9 cellular contexts compared by ENCODE assay signal in the genomic region with DNA sequence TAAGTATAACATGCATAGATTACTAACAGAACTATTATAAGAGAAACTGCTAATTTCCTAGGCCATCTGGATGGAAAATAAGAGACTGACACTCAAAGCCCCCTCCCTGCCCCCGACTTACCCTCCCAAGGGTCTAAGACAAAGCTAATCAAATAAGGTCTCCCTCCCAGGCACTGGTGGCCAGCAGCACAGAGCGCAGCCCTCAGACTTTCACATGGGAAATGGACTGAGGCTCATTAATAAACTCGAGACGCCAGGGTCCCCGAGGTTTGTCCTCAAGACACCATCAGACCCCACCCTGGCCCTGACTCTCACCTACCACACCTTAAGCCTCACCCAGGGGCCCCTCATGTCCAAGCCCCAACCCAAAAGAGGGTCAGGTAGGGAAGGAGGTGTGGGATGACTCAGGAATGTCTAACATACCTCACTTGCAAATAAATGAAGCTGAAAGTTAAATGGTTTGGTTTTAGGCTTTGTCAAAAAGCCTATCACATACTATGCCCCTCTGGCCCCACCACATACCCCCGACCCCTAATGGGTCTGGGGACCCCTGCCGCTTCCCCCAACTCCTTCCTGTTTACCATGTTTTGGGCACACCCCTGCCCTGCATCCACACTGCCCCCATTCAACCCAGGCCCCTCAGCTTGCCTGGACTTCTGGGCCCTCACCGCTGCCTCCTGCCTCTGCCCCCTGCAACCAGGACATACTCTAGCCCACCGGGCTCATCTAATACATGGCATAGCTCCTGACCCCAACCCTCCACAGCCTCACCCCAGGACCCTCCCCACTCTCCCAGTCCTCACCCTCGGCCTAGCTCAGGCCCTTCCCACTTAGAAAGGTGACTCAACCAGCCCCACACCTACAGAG. TPM values are rescaled to one million over a fixed set of nuclear protein-coding genes. Genes with fewer than 3 reads are reported as not detected.
DNase-seq lines count a peak whose midpoint lies in the region; ATAC-seq and TF ChIP-seq lines count a peak whose summit lies in the region.
"Had no signal": no experiment of that assay in that cellular context is flagged by ENCODE, and none has a peak within 500 bp of the region (broad histone marks: within the 10 kb centered on the region; RNA-seq: fewer than 3 reads in every experiment).

No MANE protein-coding gene starts in this region.

- H3K27me3 Mint-ChIP-seq in activated CD4-positive, alpha-beta T cell treated with anti-CD3 and anti-CD28 coated beads, Interleukin-2, amount 10 ng/mL, durations not matched to agents 24 days and 14 days = no peaks in the 10 kb centered on the region
- no peaks in the 10 kb centered on the region for H3K27me3 Mint-ChIP-seq in stimulated activated memory B cell treated with anti-CD40 and anti-IgM and Interleukin-4, amounts not matched to agents 10 μg/mL and 1 μg/mL and 100 μg/mL, for 72 hours

- H3K9me3 ChIP-seq in tibial artery = no peaks in the 10 kb centered on the region

- H3K36me3 Mint-ChIP-seq in activated CD4-positive, alpha-beta T cell treated with anti-CD3 and anti-CD28 coated beads, Interleukin-2, amount 10 ng/mL, durations not matched to agents 24 days and 14 days (ENCODE audit: low read depth) = peaks cover 4% of the 10 kb centered on the region
- H3K36me3 Mint-ChIP-seq in stimulated activated memory B cell treated with anti-CD40 and anti-IgM and Interleukin-4, amounts not matched to agents 10 μg/mL and 1 μg/mL and 100 μg/mL, for 72 hours = peaks cover 15% of the 10 kb centered on the region

- intact Hi-C loops in activated CD4-positive, alpha-beta T cell treated with anti-CD3 and anti-CD28 coated beads, Interleukin-2, amount 10 ng/mL, durations not matched to agents 24 days and 14 days (cut with micrococcal nuclease) = no loop called here
- intact Hi-C loops in tibial artery (cut with DNase I; ENCODE audit: low total_unique reads) = no loop called here

- H3K27me3 ChIP-seq in tibial artery = no peaks in the 10 kb centered on the region

- TF ChIP-seq CTCF in VCaP (conservative IDR thresholded peaks at IDR 0.05) (no peak), GM13976 (IDR thresholded peaks at IDR 0.05; ENCODE audit: borderline replicate concordance, control extremely low read depth, extremely low read depth, insufficient read depth, missing control alignments) (no peak), tibial artery (IDR thresholded peaks at IDR 0.05) (no peak)

- no peak for ATAC-seq in stimulated activated memory B cell treated with anti-CD40 and anti-IgM and Interleukin-4, amounts not matched to agents 10 μg/mL and 1 μg/mL and 100 μg/mL, for 72 hours
- no peak for ATAC-seq in HG02938 (IDR thresholded peaks at IDR 0.05; ENCODE audit: unreplicated experiment)

- peak overlapping the region; percentile 76 for H3K27ac Mint-ChIP-seq in activated CD4-positive, alpha-beta T cell treated with anti-CD3 and anti-CD28 coated beads, Interleukin-2, amount 10 ng/mL, durations not matched to agents 24 days and 14 days
- H3K27ac Mint-ChIP-seq in stimulated activated memory B cell treated with anti-CD40 and anti-IgM and Interleukin-4, amounts not matched to agents 10 μg/mL and 1 μg/mL and 100 μg/mL, for 72 hours = peak overlapping the region; percentile 95

- H3K4me1 Mint-ChIP-seq in activated CD4-positive, alpha-beta T cell treated with anti-CD3 and anti-CD28 coated beads, Interleukin-2, amount 10 ng/mL, durations not matched to agents 24 days and 14 days = peaks cover 61% of the 10 kb centered on the region
- H3K4me1 Mint-ChIP-seq in stimulated activated memory B cell treated with anti-CD40 and anti-IgM and Interleukin-4, amounts not matched to agents 10 μg/mL and 1 μg/mL and 100 μg/mL, for 72 hours = peaks cover 96% of the 10 kb centered on the region

- H3K9me3 Mint-ChIP-seq in activated CD4-positive, alpha-beta T cell treated with anti-CD3 and anti-CD28 coated beads, Interleukin-2, amount 10 ng/mL, durations not matched to agents 24 days and 14 days = no peaks in the 10 kb centered on the region
- no peaks in the 10 kb centered on the region for H3K9me3 Mint-ChIP-seq in stimulated activated memory B cell treated with anti-CD40 and anti-IgM and Interleukin-4, amounts not matched to agents 10 μg/mL and 1 μg/mL and 100 μg/mL, for 72 hours

- H3K4me3 ChIP-seq in tibial artery = no peak overlapping the region

- peaks cover 0 to 8% (median 0%) of the 10 kb centered on the region in 4 donors for H3K4me1 ChIP-seq in tibial artery

- in situ Hi-C loops in GM13976 (cut with MboI; ENCODE audit: low sequenced_read_pairs, unreplicated experiment) = no loop called here

- no peak for DNase-seq in activated CD4-positive, alpha-beta T cell treated with anti-CD3 and anti-CD28 coated beads, Interleukin-2, amount 10 ng/mL, durations not matched to agents 24 days and 14 days
- no peak for DNase-seq in activated CD4-positive, alpha-beta T cell treated with anti-CD3 and anti-CD28 coated beads for 48 hours
- DNase-seq in iPS-NIHi11 (ENCODE audit: low spot score) = peak; percentile 41
- no peak for DNase-seq in GM13976 (ENCODE audit: low spot score)
- no peak for DNase-seq in tibial artery
- DNase-seq: T1000 had no signal

- H3K36me3 ChIP-seq in tibial artery = no peaks in the 10 kb centered on the region

- H3K27ac ChIP-seq in VCaP = peak overlapping the region; percentile 50; the same call in 1 of the 2 replicates
- no peak overlapping the region for H3K27ac ChIP-seq in tibial artery

- H3K4me3 Mint-ChIP-seq in activated CD4-positive, alpha-beta T cell treated with anti-CD3 and anti-CD28 coated beads, Interleukin-2, amount 10 ng/mL, durations not matched to agents 24 days and 14 days = peak overlapping the region; percentile 23
- peak overlapping the region; percentile 64 for H3K4me3 Mint-ChIP-seq in stimulated activated memory B cell treated with anti-CD40 and anti-IgM and Interleukin-4, amounts not matched to agents 10 μg/mL and 1 μg/mL and 100 μg/mL, for 72 hours

RNA-seq across cellular contexts. Expression of gene ARAP1, which starts 11.4 kb away (rescaled TPM):
- total RNA-seq in activated CD4-positive, alpha-beta T cell treated with anti-CD3 and anti-CD28 coated beads, Interleukin-2, amount 10 ng/mL, durations not matched to agents 24 days and 14 days = 76.9 and 81.5 TPM in 2 replicates

RNA-seq across cellular contexts. Expression of gene STARD10, which starts 53.1 kb away (rescaled TPM):
- total RNA-seq in activated CD4-positive, alpha-beta T cell treated with anti-CD3 and anti-CD28 coated beads, Interleukin-2, amount 10 ng/mL, durations not matched to agents 24 days and 14 days = 16.3 and 17.2 TPM in 2 replicates
